In genomic region chr4:86846921-86847320, GRCh38 we compare ENCODE assay signal across 31 cellular contexts. TPM values are rescaled to one million over a fixed set of nuclear protein-coding genes. Genes with fewer than 3 reads are reported as not detected.
DNase-seq lines count a peak whose midpoint lies in the region; ATAC-seq and TF ChIP-seq lines count a peak whose summit lies in the region.
"Had no signal": no experiment of that assay in that cellular context is flagged by ENCODE, and none has a peak within 500 bp of the region (broad histone marks: within the 10 kb centered on the region; RNA-seq: fewer than 3 reads in every experiment).

No MANE protein-coding gene starts in this region.

- H3K27me3 Mint-ChIP-seq in MCF 10A (ENCODE audit: insufficient read depth, unreplicated experiment): no peaks in the 10 kb centered on the region

- no peak for TF ChIP-seq POLR2A in breast epithelium (IDR thresholded peaks at IDR 0.05)

- no peak for ATAC-seq in GM21825 (IDR thresholded peaks at IDR 0.05; ENCODE audit: unreplicated experiment)
- ATAC-seq: activated CD8-positive, alpha-beta T cell treated with anti-CD3 and anti-CD28 coated beads, Interleukin-2, amount 10 ng/mL, durations not matched to agents 7 days and 5 days; Panc1; stimulated activated naive CD8-positive, alpha-beta T cell treated with anti-CD3 and anti-CD28 coated beads, Interleukin-15, amount 100 ng/mL, for 72 hours; T-cell had no signal

- TF ChIP-seq CTCF in breast epithelium (IDR thresholded peaks at IDR 0.05): no peak
- TF ChIP-seq CTCF in MCF 10A (IDR thresholded peaks at IDR 0.05; ENCODE audit: unreplicated experiment): no peak
- TF ChIP-seq CTCF in astrocyte of the spinal cord (IDR thresholded peaks at IDR 0.05; ENCODE audit: low read depth, low read length): no peak

- H3K4me3 Mint-ChIP-seq in MCF 10A (ENCODE audit: unreplicated experiment): no peak overlapping the region
- H3K4me3 Mint-ChIP-seq: activated CD8-positive, alpha-beta T cell treated with anti-CD3 and anti-CD28 coated beads, Interleukin-2, amount 10 ng/mL, durations not matched to agents 7 days and 5 days; B cell; endodermal cell; H9; nephron progenitor cell; stimulated activated naive CD8-positive, alpha-beta T cell treated with anti-CD3 and anti-CD28 coated beads, Interleukin-15, amount 100 ng/mL, for 72 hours; T-cell had no signal

- H3K4me3 ChIP-seq in breast epithelium: peak overlapping the region in 2 of 3 donors; percentile 21 to 26
- no peak overlapping the region for H3K4me3 ChIP-seq in astrocyte of the spinal cord (ENCODE audit: low read depth, low read length)
- H3K4me3 ChIP-seq in subcutaneous abdominal adipose tissue (ENCODE audit: low read depth in 1 of 5, low read length in 5 of 5): peak overlapping the region in 3 of 5 donors; percentile 60 to 79 (median 67)
- H3K4me3 ChIP-seq: adrenal gland, ovary, SJCRH30, transverse colon had no signal

- H3K27ac Mint-ChIP-seq in MCF 10A (ENCODE audit: low read depth, unreplicated experiment): no peak overlapping the region
- H3K27ac Mint-ChIP-seq: activated CD8-positive, alpha-beta T cell treated with anti-CD3 and anti-CD28 coated beads, Interleukin-2, amount 10 ng/mL, durations not matched to agents 7 days and 5 days; B cell; endodermal cell; H9; nephron progenitor cell; stimulated activated naive CD8-positive, alpha-beta T cell treated with anti-CD3 and anti-CD28 coated beads, Interleukin-15, amount 100 ng/mL, for 72 hours; T-cell had no signal

- H3K36me3 ChIP-seq in breast epithelium (no peaks in the 10 kb centered on the region), subcutaneous abdominal adipose tissue (ENCODE audit: control insufficient read depth in 5 of 5, insufficient read depth in 5 of 5, low read length in 5 of 5) (no peaks in the 10 kb centered on the region)
- H3K36me3 ChIP-seq: adrenal gland, ovary, SJCRH30, transverse colon had no signal

- no peak for DNase-seq in breast epithelium (ENCODE audit: low spot score in 2 of 2)
- DNase-seq in MCF 10A (ENCODE audit: unreplicated experiment): no peak
- DNase-seq in astrocyte of the spinal cord (ENCODE audit: low read depth, low spot score): peak; percentile 49
- peak; percentile 33 for DNase-seq in fibroblast of the conjunctiva (ENCODE audit: low read depth)
- DNase-seq in stimulated activated CD4-positive, alpha-beta T cell treated with anti-CD3 and anti-CD28 coated beads, Interleukin-4, amount 100 ng/mL, for 4 hours: no peak
- no peak for DNase-seq in NOMO-1 (lab: John Stamatoyannopoulos, UW; ENCODE audit: unreplicated experiment in 2 of 2)
- DNase-seq: activated CD8-positive, alpha-beta T cell treated with anti-CD3 and anti-CD28 coated beads, Interleukin-2, amount 10 ng/mL, durations not matched to agents 7 days and 5 days; activated gamma-delta T cell treated with Interleukin-2 at 50 U/mL for 16 hours; activated T-cell treated with anti-CD3 and anti-CD28 coated beads for 4 hours; adrenal gland; cortex of kidney; DMS153; endodermal cell; H9; NCI-H146; NCI-H510A; nephron progenitor cell; ovary; SJCRH30; stimulated activated CD4-positive, alpha-beta T cell treated with anti-CD3 and anti-CD28 coated beads, Interleukin-15, amount 100 ng/mL, for 24 hours; stimulated activated naive CD8-positive, alpha-beta T cell treated with anti-CD3 and anti-CD28 coated beads, Interleukin-15, amount 100 ng/mL, for 72 hours; T-cell; transverse colon had no signal

- BruUV-seq in MCF 10A (replicated peaks; lab: Mats Ljungman, UMichigan): no TSS peak

- no peaks in the 10 kb centered on the region for H3K4me1 ChIP-seq in breast epithelium
- peaks cover 0 to 62% (median 27%) of the 10 kb centered on the region in 5 donors for H3K4me1 ChIP-seq in subcutaneous abdominal adipose tissue (ENCODE audit: control insufficient read depth in 5 of 5, insufficient read depth in 5 of 5, low read length in 5 of 5)
- H3K4me1 ChIP-seq: adrenal gland, SJCRH30, transverse colon had no signal

- CTCF ChIA-PET in MCF 10A (lab: Yijun Ruan, JAX): interaction anchor here (0.8 kb wide), 1 partner anchor 45 kb away, joined by 3 read pairs; no protein-coding TSS in a partner anchor

- H3K27ac ChIP-seq in breast epithelium (no peak overlapping the region), subcutaneous abdominal adipose tissue (ENCODE audit: low read depth, low read length) (no peak overlapping the region)
- H3K27ac ChIP-seq: 22Rv1, adrenal gland, KMS-11, ovary, SJCRH30, transverse colon had no signal

- peak overlapping the region in 2 of 5 donors; percentile 11 to 21 for H3K9ac ChIP-seq in subcutaneous abdominal adipose tissue (ENCODE audit: low read length in 5 of 5)
- H3K9ac ChIP-seq: KMS-11 had no signal

- H3K36me3 Mint-ChIP-seq in MCF 10A (ENCODE audit: insufficient read depth, unreplicated experiment): no peaks in the 10 kb centered on the region
- H3K36me3 Mint-ChIP-seq: T-cell had no signal

- H3K27me3 ChIP-seq in breast epithelium (no peaks in the 10 kb centered on the region), subcutaneous abdominal adipose tissue (ENCODE audit: control insufficient read depth in 5 of 5, insufficient read depth in 4 of 5, low read length in 5 of 5) (no peaks in the 10 kb centered on the region)
- H3K27me3 ChIP-seq: adrenal gland, ovary, SJCRH30, transverse colon had no signal

- intact Hi-C loops in breast epithelium (cut with DNase I; ENCODE audit: low total_unique reads) (no loop called here), MCF 10A (cut with micrococcal nuclease) (no loop called here)

- no peaks in the 10 kb centered on the region for H3K9me3 Mint-ChIP-seq in MCF 10A (ENCODE audit: unreplicated experiment)
- H3K9me3 Mint-ChIP-seq: endodermal cell; H9; nephron progenitor cell; stimulated activated naive CD8-positive, alpha-beta T cell treated with anti-CD3 and anti-CD28 coated beads, Interleukin-15, amount 100 ng/mL, for 72 hours had no signal

- in situ Hi-C loops in astrocyte of the spinal cord (cut with HindIII; ENCODE audit: low sequenced_read_pairs): no loop called here

- H3K9me3 ChIP-seq in breast epithelium: no peaks in the 10 kb centered on the region
- H3K9me3 ChIP-seq in subcutaneous abdominal adipose tissue (ENCODE audit: control insufficient read depth in 5 of 5, low read length in 5 of 5): no peaks in the 10 kb centered on the region
- H3K9me3 ChIP-seq: adrenal gland, ovary, SJCRH30, transverse colon had no signal

- POLR2A ChIA-PET in MCF 10A (lab: Yijun Ruan, JAX): interaction anchor here (2.1 kb wide), 1 partner anchor 16 kb away, joined by 11 read pairs; no protein-coding TSS in a partner anchor

- peaks cover 30% of the 10 kb centered on the region for H3K4me1 Mint-ChIP-seq in MCF 10A (ENCODE audit: insufficient read depth, unreplicated experiment)
- H3K4me1 Mint-ChIP-seq: B cell; stimulated activated naive CD8-positive, alpha-beta T cell treated with anti-CD3 and anti-CD28 coated beads, Interleukin-15, amount 100 ng/mL, for 72 hours; T-cell had no signal

RNA-seq across cellular contexts. Expression of gene SLC10A6, which starts 2.3 kb away (rescaled TPM):
- 1 to 10 TPM; 4.0 to 5.9 (median 4.6) TPM for total RNA-seq in breast epithelium
- total RNA-seq in MCF 10A (2022): not detected in 2 replicates
- total RNA-seq: activated CD8-positive, alpha-beta T cell treated with anti-CD3 and anti-CD28 coated beads, Interleukin-2, amount 10 ng/mL, durations not matched to agents 7 days and 5 days; B cell; endodermal cell; H9; mononuclear cell; SJCRH30; T-cell had no signal

RNA-seq across cellular contexts. Expression of gene C4orf36, which starts 45.3 kb away (rescaled TPM):
- total RNA-seq in breast epithelium (1 to 10 TPM in 2 of 3 donors, under 1 TPM in 1; 0.96 to 6.6 (median 5.7) TPM), MCF 10A (2022) (2.9 and 3.5 TPM in 2 replicates)
- total RNA-seq: B cell, liver, mononuclear cell had no signal

Comparison
In these comparisons a context has a peak if more than half of its experiments do, and no peak if none do; other contexts are left out.
1. DNase-seq: peak in astrocyte of the spinal cord (single experiment) and fibroblast of the conjunctiva (single experiment); none in breast epithelium (0 of 2), MCF 10A (single experiment), stimulated activated CD4-positive, alpha-beta T cell treated with anti-CD3 and anti-CD28 coated beads, Interleukin-4, amount 100 ng/mL, for 4 hours (0 of 2) and NOMO-1 (0 of 2).